Comparison of ENCODE assay signal across 10 cellular contexts in the genomic region with DNA sequence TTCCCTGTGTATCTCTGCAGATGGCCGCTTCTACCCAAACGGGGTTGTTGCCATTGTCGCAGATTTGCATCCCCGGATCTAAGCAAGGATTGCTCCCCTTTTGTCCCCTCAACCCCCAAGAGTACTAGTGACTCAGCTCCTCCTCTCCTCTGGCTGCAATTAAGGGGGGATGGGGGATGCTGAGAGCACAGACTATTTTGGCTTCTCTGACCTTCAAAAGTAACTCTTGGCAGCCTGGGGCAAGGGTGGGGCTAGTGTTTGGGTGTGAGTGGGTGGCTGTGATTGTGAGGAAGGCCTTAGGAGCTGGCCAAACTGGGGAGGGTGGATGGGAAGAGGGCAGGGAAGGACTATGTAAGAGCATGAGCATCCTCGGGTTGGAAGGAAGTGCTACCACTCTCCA. TPM values are rescaled to one million over a fixed set of nuclear protein-coding genes. Genes with fewer than 3 reads are reported as not detected.
A peak's percentile ranks its signal among the peaks of the same experiment; 100 is the strongest.
DNase-seq lines count a peak whose midpoint lies in the region; ATAC-seq and TF ChIP-seq lines count a peak whose summit lies in the region.
"Had no signal": no experiment of that assay in that cellular context is flagged by ENCODE, and none has a peak within 500 bp of the region (broad histone marks: within the 10 kb centered on the region; RNA-seq: fewer than 3 reads in every experiment).

No MANE protein-coding gene starts in this region.

- TF ChIP-seq CTCF in heart left ventricle (IDR thresholded peaks at IDR 0.05) = no peak
- TF ChIP-seq CTCF in gastrocnemius medialis (IDR thresholded peaks at IDR 0.05 in 4 of 5, conservative IDR thresholded peaks at IDR 0.05 in 1 of 5) = no peak

- H3K36me3 ChIP-seq in heart left ventricle (peaks cover 0 to 13% (median 4%) of the 10 kb centered on the region in 9 donors), gastrocnemius medialis (no peaks in the 10 kb centered on the region)

- ATAC-seq in heart left ventricle = peak; percentile 45 to 83 (median 66)
- peak in 1 of 2 donors; percentile 22 for ATAC-seq in gastrocnemius medialis
- ATAC-seq in GM21529 (IDR thresholded peaks at IDR 0.05; ENCODE audit: unreplicated experiment) = no peak
- ATAC-seq in GM18870 (IDR thresholded peaks at IDR 0.05; ENCODE audit: unreplicated experiment) = no peak

- TF ChIP-seq POLR2A in heart left ventricle (IDR thresholded peaks at IDR 0.05) (no peak), gastrocnemius medialis (IDR thresholded peaks at IDR 0.05) (peak in 1 of 2 donors; percentile 14)

- H3K27ac ChIP-seq in heart left ventricle (peak overlapping the region in 11 of 12 donors; percentile 47 to 94 (median 81)), gastrocnemius medialis (peak overlapping the region; percentile 26 to 61 (median 55))

- H3K9me3 ChIP-seq in heart left ventricle (no peaks in the 10 kb centered on the region), gastrocnemius medialis (no peaks in the 10 kb centered on the region)

- DNase-seq in EH (ENCODE audit: low read depth) (peak; percentile 79), T1000 (lab: John Stamatoyannopoulos, UW) (peak; percentile 7), heart left ventricle (peak in 4 of 5 donors; percentile 68 to 83 (median 80)), gastrocnemius medialis (peak in 1 of 2 donors; percentile 56), NCI-H446 treated with DMSO at 0.1 percent for 48 hours (lab: John Stamatoyannopoulos, UW) (no peak), CD1c-positive myeloid dendritic cell (ENCODE audit: extremely low spot score) (no peak)
- DNase-seq: immature natural killer cell, NCI-H187 treated with DMSO at 0.1 percent for 48 hours had no signal

- in situ Hi-C loops in gastrocnemius medialis (cut with MboI; ENCODE audit: low sequenced_read_pairs in 4 of 4) = no loop called here

- peaks cover 0 to 60% (median 36%) of the 10 kb centered on the region in 12 donors for H3K4me1 ChIP-seq in heart left ventricle
- peaks cover 24 to 31% of the 10 kb centered on the region in 2 donors for H3K4me1 ChIP-seq in gastrocnemius medialis

- H3K27me3 ChIP-seq in heart left ventricle (peaks cover 0 to 5% (median 0%) of the 10 kb centered on the region in 9 donors), gastrocnemius medialis (peaks cover 0 to 4% (median 0%) of the 10 kb centered on the region in 3 donors)

- peak overlapping the region in 5 of 12 donors; percentile 52 to 79 (median 68) for H3K4me3 ChIP-seq in heart left ventricle
- no peak overlapping the region for H3K4me3 ChIP-seq in gastrocnemius medialis

- WGBS in heart left ventricle, 4 donors = 26 to 38% (median 34%) methylated on average over 5 of the region's 5 CpGs

- intact Hi-C loops in heart left ventricle (cut with DNase I) = loop anchor here in 2 of 10 donors (5.0 to 10.0 kb wide), 2 partner anchors 34 to 71 kb away; no protein-coding TSS in a partner anchor
- intact Hi-C loops in gastrocnemius medialis (cut with DNase I; ENCODE audit: low total_unique reads) = no loop called here

RNA-seq across cellular contexts. Expression of gene MAP1A, which starts 1.2 kb away (rescaled TPM):
- total RNA-seq in heart left ventricle (100 to 1,000 TPM in 1 of 9 donors, 10 to 100 TPM in 8; 24.3 to 146 (median 37.8) TPM), gastrocnemius medialis (10 to 100 TPM in 2 of 4 donors, 1 to 10 TPM in 2; 3.5 to 13.0 (median 8.2) TPM)
- 10 to 100 TPM in 1 of 2 donors, 1 to 10 TPM in 1; 6.0 to 21.0 TPM for polyA plus RNA-seq in heart left ventricle

RNA-seq across cellular contexts. Expression of gene TP53BP1, which starts 23.2 kb away (rescaled TPM):
- 10 to 100 TPM; 22.7 to 34.4 (median 27.8) TPM for total RNA-seq in heart left ventricle
- 10 to 100 TPM in 1 of 2 donors, 1 to 10 TPM in 1; 7.4 to 18.9 TPM for polyA plus RNA-seq in heart left ventricle
- 10 to 100 TPM in 3 of 4 donors, 1 to 10 TPM in 1; 9.0 to 17.0 (median 13.3) TPM for total RNA-seq in gastrocnemius medialis

Comparison
In these comparisons a context has a peak if more than half of its experiments do, and no peak if none do; other contexts are left out.
1. DNase-seq: peak in EH (single experiment), T1000 (single experiment) and heart left ventricle (4 of 5); none in NCI-H446 treated with DMSO at 0.1 percent for 48 hours (single experiment) and CD1c-positive myeloid dendritic cell (single experiment).
2. ATAC-seq: peak in heart left ventricle (4 of 4); none in GM21529 (single experiment) and GM18870 (single experiment).